In the genomic region with DNA sequence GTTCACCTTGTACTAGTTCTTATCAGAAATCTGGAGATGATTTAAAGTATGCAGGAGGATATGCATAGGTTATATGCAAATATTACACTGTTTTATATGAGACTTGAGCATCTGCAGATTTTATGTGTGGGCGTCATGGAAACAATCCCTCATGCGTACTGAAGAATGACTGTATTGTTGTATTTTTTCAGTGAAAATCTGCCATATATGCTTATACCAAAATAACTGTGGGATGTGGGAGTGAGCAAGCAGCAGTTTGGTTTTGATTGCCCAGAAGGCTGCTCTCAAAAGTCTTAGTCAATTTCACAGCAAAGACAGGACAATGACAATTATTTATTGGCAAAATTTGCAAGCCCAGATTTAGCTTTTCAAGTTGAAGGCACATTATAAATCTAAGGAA, we compare ENCODE assay signal across 6 cellular contexts.
"Had no signal": no experiment of that assay in that cellular context is flagged by ENCODE, and none has a peak within 500 bp of the region (broad histone marks: within the 10 kb centered on the region; RNA-seq: fewer than 3 reads in every experiment).

No MANE protein-coding gene starts in this region.

- DNase-seq: H9, HCEC 1CT, IMR-90, KG1 had no signal

- H3K9me3 Mint-ChIP-seq: GM23338, H9 had no signal

- H3K27ac Mint-ChIP-seq: GM23338, H9 had no signal

- H3K4me3 Mint-ChIP-seq: GM23338, H9 had no signal

- H3K4me3 ChIP-seq: GM23338, K562 had no signal

- H3K4me1 Mint-ChIP-seq: GM23338, H9 had no signal
